ENCODE assay signal across 11 cellular contexts in genomic region chr2:237698338-237698694, GRCh38.
DNase-seq lines count a peak whose midpoint lies in the region; ATAC-seq, FAIRE-seq and TF ChIP-seq lines count a peak whose summit lies in the region.
"Had no signal": no experiment of that assay in that cellular context is flagged by ENCODE, and none has a peak within 500 bp of the region (broad histone marks: within the 10 kb centered on the region; RNA-seq: fewer than 3 reads in every experiment).

No MANE protein-coding gene starts in this region.

- FAIRE-seq in keratinocyte (lab: Jason Lieb, UNC), result no peak
- FAIRE-seq: A204.1 had no signal

- no peaks in the 10 kb centered on the region for H3K27me3 Mint-ChIP-seq in T-helper 1 cell treated with Interleukin-12 subunit alpha and Interleukin-12 subunit beta and Interleukin-4 antibody, amounts not matched to agents 30 μg/mL and 1 μg/mL, for 36 hours (ENCODE audit: low read depth)
- H3K27me3 Mint-ChIP-seq in WTC11 (ENCODE audit: low read depth), result no peaks in the 10 kb centered on the region
- no peaks in the 10 kb centered on the region for H3K27me3 Mint-ChIP-seq in stimulated activated naive B cell treated with anti-CD40 and anti-IgM and Interleukin-4, amounts not matched to agents 10 μg/mL and 1 μg/mL and 100 μg/mL, for 72 hours

- POLR2A ChIA-PET in WTC11 (lab: Charles Lee), result no interaction called here

- dilution Hi-C loops in keratinocyte (cut with MboI; ENCODE audit: extremely low pct_ligation_motif_present, low sequenced_read_pairs), result no loop called here

- H3K9me1 ChIP-seq in keratinocyte (ENCODE audit: control insufficient read depth, extremely low read depth, insufficient read depth, low read length), result peaks cover 20% of the 10 kb centered on the region

- H3K27ac Mint-ChIP-seq in T-helper 1 cell treated with Interleukin-12 subunit alpha and Interleukin-12 subunit beta and Interleukin-4 antibody, amounts not matched to agents 30 μg/mL and 1 μg/mL, for 36 hours, result peak overlapping the region; percentile 88
- peak overlapping the region; percentile 75 for H3K27ac Mint-ChIP-seq in WTC11
- H3K27ac Mint-ChIP-seq in stimulated activated naive B cell treated with anti-CD40 and anti-IgM and Interleukin-4, amounts not matched to agents 10 μg/mL and 1 μg/mL and 100 μg/mL, for 72 hours, result peak overlapping the region; percentile 86

- in situ Hi-C loops in ACHN (cut with HindIII; ENCODE audit: low pct_ligation_motif_present, low pct_unique_long_range_greater_than_20kb, low sequenced_read_pairs), result no loop called here

- H3K4me3 Mint-ChIP-seq in T-helper 1 cell treated with Interleukin-12 subunit alpha and Interleukin-12 subunit beta and Interleukin-4 antibody, amounts not matched to agents 30 μg/mL and 1 μg/mL, for 36 hours, result peak overlapping the region; percentile 97
- no peak overlapping the region for H3K4me3 Mint-ChIP-seq in WTC11
- H3K4me3 Mint-ChIP-seq in stimulated activated naive B cell treated with anti-CD40 and anti-IgM and Interleukin-4, amounts not matched to agents 10 μg/mL and 1 μg/mL and 100 μg/mL, for 72 hours, result peak overlapping the region; percentile 66 to 83

- CTCF ChIA-PET in WTC11 (lab: Charles Lee), result interaction anchor here (1.0 to 1.2 kb wide), 2 partner anchors 127 to 223 kb away, joined by 3 to 4 read pairs; no protein-coding TSS in a partner anchor

- no peak overlapping the region for H3K9ac ChIP-seq in keratinocyte (ENCODE audit: control insufficient read depth, extremely low read depth, insufficient read depth, low read length)

- H3K36me3 Mint-ChIP-seq in T-helper 1 cell treated with Interleukin-12 subunit alpha and Interleukin-12 subunit beta and Interleukin-4 antibody, amounts not matched to agents 30 μg/mL and 1 μg/mL, for 36 hours (ENCODE audit: low read depth), result peaks cover 18% of the 10 kb centered on the region
- H3K36me3 Mint-ChIP-seq in WTC11, result no peaks in the 10 kb centered on the region
- H3K36me3 Mint-ChIP-seq in stimulated activated naive B cell treated with anti-CD40 and anti-IgM and Interleukin-4, amounts not matched to agents 10 μg/mL and 1 μg/mL and 100 μg/mL, for 72 hours, result peaks cover 30 to 49% of the 10 kb centered on the region in 2 donors

- TF ChIP-seq CTCF in WTC11 (IDR thresholded peaks at IDR 0.05) (no peak), keratinocyte (optimal IDR thresholded peaks at IDR 0.05 in 1 of 3, IDR thresholded peaks at IDR 0.05 in 1 of 3, conservative IDR thresholded peaks at IDR 0.05 in 1 of 3; ENCODE audit: extremely low read depth in 1 of 3, insufficient read depth in 2 of 3, low read length in 3 of 3) (no peak)

- no peaks in the 10 kb centered on the region for H3K9me3 Mint-ChIP-seq in T-helper 1 cell treated with Interleukin-12 subunit alpha and Interleukin-12 subunit beta and Interleukin-4 antibody, amounts not matched to agents 30 μg/mL and 1 μg/mL, for 36 hours
- no peaks in the 10 kb centered on the region for H3K9me3 Mint-ChIP-seq in WTC11
- no peaks in the 10 kb centered on the region for H3K9me3 Mint-ChIP-seq in stimulated activated naive B cell treated with anti-CD40 and anti-IgM and Interleukin-4, amounts not matched to agents 10 μg/mL and 1 μg/mL and 100 μg/mL, for 72 hours

- no peak for DNase-seq in T-helper 1 cell
- no peak for DNase-seq in WTC11 (ENCODE audit: low spot score)
- DNase-seq in keratinocyte (ENCODE audit: low read depth, low spot score), result no peak
- DNase-seq in stimulated activated naive B cell treated with anti-CD40 and anti-IgM and Interleukin-4, amounts not matched to agents 10 μg/mL and 1 μg/mL and 100 μg/mL, for 72 hours, result no peak
- no peak for DNase-seq in NCI-H2171 treated with DMSO at 0.1 percent for 48 hours (lab: John Stamatoyannopoulos, UW)
- no peak for DNase-seq in ACHN
- DNase-seq: GDM1, NCI-H187 had no signal

- peak overlapping the region; percentile 54 for H3K27ac ChIP-seq in keratinocyte (ENCODE audit: control insufficient read depth, insufficient read depth, low read length)

- H3K27me3 ChIP-seq in keratinocyte (ENCODE audit: control insufficient read depth, extremely low read depth, insufficient read depth, low read length), result no peaks in the 10 kb centered on the region

- H3K4me2 ChIP-seq in keratinocyte (ENCODE audit: control insufficient read depth, extremely low read depth, insufficient read depth, low read depth, low read length), result peak overlapping the region; percentile 90

- H3K4me1 ChIP-seq in keratinocyte (ENCODE audit: control insufficient read depth, extremely low read depth, insufficient read depth, low read length), result peaks cover 78% of the 10 kb centered on the region

- ATAC-seq in WTC11, result no peak
- ATAC-seq in stimulated activated naive B cell treated with anti-CD40 and anti-IgM and Interleukin-4, amounts not matched to agents 10 μg/mL and 1 μg/mL and 100 μg/mL, for 72 hours (replicated peaks), result no peak
- ATAC-seq in GM18519 (IDR thresholded peaks at IDR 0.05; ENCODE audit: low FRiP score, unreplicated experiment), result no peak

- peaks cover 66% of the 10 kb centered on the region for H4K20me1 ChIP-seq in keratinocyte (ENCODE audit: control insufficient read depth, extremely low read depth, insufficient read depth, low read length)

- no peak overlapping the region for H2AFZ ChIP-seq in keratinocyte (ENCODE audit: control insufficient read depth, low read length)

- H3K9me3 ChIP-seq in keratinocyte (ENCODE audit: control insufficient read depth, low read depth, low read length), result no peaks in the 10 kb centered on the region

- peaks cover 83% of the 10 kb centered on the region for H3K4me1 Mint-ChIP-seq in T-helper 1 cell treated with Interleukin-12 subunit alpha and Interleukin-12 subunit beta and Interleukin-4 antibody, amounts not matched to agents 30 μg/mL and 1 μg/mL, for 36 hours (ENCODE audit: low read depth)
- peaks cover 98% of the 10 kb centered on the region for H3K4me1 Mint-ChIP-seq in WTC11
- H3K4me1 Mint-ChIP-seq in stimulated activated naive B cell treated with anti-CD40 and anti-IgM and Interleukin-4, amounts not matched to agents 10 μg/mL and 1 μg/mL and 100 μg/mL, for 72 hours, result peaks cover 76 to 100% of the 10 kb centered on the region in 2 donors

- H3K36me3 ChIP-seq in keratinocyte (ENCODE audit: control insufficient read depth in 2 of 2, extremely low read depth in 1 of 2, insufficient read depth in 2 of 2, low read length in 2 of 2), result peaks cover 6 to 28% of the 10 kb centered on the region in 2 experiments

- H3K4me3 ChIP-seq in keratinocyte (ENCODE audit: control insufficient read depth in 2 of 3, extremely low read depth in 1 of 3, insufficient read depth in 2 of 3, low read depth in 1 of 3, low read length in 3 of 3), result no peak overlapping the region

- peaks cover 92% of the 10 kb centered on the region for H3K79me2 ChIP-seq in keratinocyte (ENCODE audit: control insufficient read depth, insufficient read depth, low read length)

TF ChIP-seq in WTC11, 78 proteins besides CTCF, POLR2A, EP300 and RAD21:
- TF ChIP-seq SMAD3 (CRISPR knock-in tag; IDR thresholded peaks at IDR 0.05; ENCODE audit: borderline replicate concordance) (no peak), CBFB (CRISPR knock-in tag; IDR thresholded peaks at IDR 0.05; ENCODE audit: low read depth) (no peak), ZNF423 (CRISPR knock-in tag; IDR thresholded peaks at IDR 0.05) (no peak)
TF ChIP-seq in WTC11: peak in this region for 0.
